ENCODE assay signal across 18 cellular contexts in the genomic region with DNA sequence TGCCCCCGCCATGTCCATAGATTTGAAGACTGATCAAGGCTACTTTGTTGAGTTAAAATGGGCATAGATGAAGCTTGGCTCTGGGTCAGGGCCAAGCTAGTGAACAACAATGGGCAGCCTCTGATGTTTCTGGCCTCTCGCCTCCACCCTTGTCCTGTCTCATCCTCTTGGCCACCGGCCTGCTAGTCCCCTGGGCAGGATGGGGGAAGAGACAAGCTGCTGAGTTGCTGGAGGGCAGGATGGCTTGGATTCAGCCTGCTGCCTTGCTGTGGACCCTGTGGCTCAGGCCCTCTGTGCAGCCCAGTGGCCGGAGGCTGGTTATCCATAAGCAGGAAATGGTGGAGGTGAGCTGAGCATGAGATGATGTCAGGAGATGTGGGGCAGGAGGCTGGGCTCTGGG.
DNase-seq lines count a peak whose midpoint lies in the region; ATAC-seq and TF ChIP-seq lines count a peak whose summit lies in the region.
"Had no signal": no experiment of that assay in that cellular context is flagged by ENCODE, and none has a peak within 500 bp of the region (broad histone marks: within the 10 kb centered on the region; RNA-seq: fewer than 3 reads in every experiment).

No MANE protein-coding gene starts in this region.

- ATAC-seq in natural killer cell treated with Interleukin-12 subunit alpha and Interleukin-12 subunit beta and Interleukin-15 and Interleukin-18, amount 100 ng/mL, for 72 hours = no peak
- ATAC-seq in natural killer cell (no peak), aorta (ENCODE audit: low FRiP score) (no peak), GM21717 (IDR thresholded peaks at IDR 0.05; ENCODE audit: unreplicated experiment) (no peak)
- ATAC-seq: activated CD8-positive, alpha-beta T cell treated with anti-CD3 and anti-CD28 coated beads, Interleukin-2, amount 10 ng/mL, durations not matched to agents 7 days and 5 days; left colon; stimulated activated naive CD8-positive, alpha-beta T cell treated with anti-CD3 and anti-CD28 coated beads, Interleukin-15, amount 100 ng/mL, for 72 hours had no signal

- H3K9me3 ChIP-seq in endodermal cell (ENCODE audit: control insufficient read depth, low read length) = no peaks in the 10 kb centered on the region
- H3K9me3 ChIP-seq in aorta (ENCODE audit: control insufficient read depth, low read length) = no peaks in the 10 kb centered on the region
- no peaks in the 10 kb centered on the region for H3K9me3 ChIP-seq in right atrium auricular region

- no peaks in the 10 kb centered on the region for H3K36me3 Mint-ChIP-seq in natural killer cell treated with Interleukin-12 subunit alpha and Interleukin-12 subunit beta and Interleukin-15 and Interleukin-18, amount 100 ng/mL, for 72 hours
- no peaks in the 10 kb centered on the region for H3K36me3 Mint-ChIP-seq in natural killer cell
- no peaks in the 10 kb centered on the region for H3K36me3 Mint-ChIP-seq in endodermal cell (ENCODE audit: low read depth)
- H3K36me3 Mint-ChIP-seq in nephron (ENCODE audit: low read depth) = no peaks in the 10 kb centered on the region
- H3K36me3 Mint-ChIP-seq: CD14-positive monocyte had no signal

- H3K4me1 Mint-ChIP-seq in natural killer cell treated with Interleukin-12 subunit alpha and Interleukin-12 subunit beta and Interleukin-15 and Interleukin-18, amount 100 ng/mL, for 72 hours (ENCODE audit: low read depth in 2 of 2) = no peaks in the 10 kb centered on the region
- no peaks in the 10 kb centered on the region for H3K4me1 Mint-ChIP-seq in natural killer cell
- H3K4me1 Mint-ChIP-seq in endodermal cell = peaks cover 18% of the 10 kb centered on the region
- peaks cover 57% of the 10 kb centered on the region for H3K4me1 Mint-ChIP-seq in nephron
- H3K4me1 Mint-ChIP-seq: CD14-positive monocyte; central memory CD8-positive, alpha-beta T cell; stimulated activated naive CD8-positive, alpha-beta T cell treated with anti-CD3 and anti-CD28 coated beads, Interleukin-15, amount 100 ng/mL, for 72 hours had no signal

- no peak overlapping the region for H3K27ac Mint-ChIP-seq in natural killer cell treated with Interleukin-12 subunit alpha and Interleukin-12 subunit beta and Interleukin-15 and Interleukin-18, amount 100 ng/mL, for 72 hours
- H3K27ac Mint-ChIP-seq in natural killer cell (no peak overlapping the region), endodermal cell (peak overlapping the region; percentile 68), nephron (peak overlapping the region in 2 of 3 experiments; percentile 76 to 88)
- H3K27ac Mint-ChIP-seq: activated CD8-positive, alpha-beta T cell treated with anti-CD3 and anti-CD28 coated beads, Interleukin-2, amount 10 ng/mL, durations not matched to agents 7 days and 5 days; T-helper 1 cell treated with Interleukin-12 subunit alpha and Interleukin-12 subunit beta and Interleukin-4 antibody, amounts not matched to agents 30 μg/mL and 1 μg/mL, for 36 hours had no signal

- H3K27me3 Mint-ChIP-seq in natural killer cell treated with Interleukin-12 subunit alpha and Interleukin-12 subunit beta and Interleukin-15 and Interleukin-18, amount 100 ng/mL, for 72 hours = no peaks in the 10 kb centered on the region
- H3K27me3 Mint-ChIP-seq in natural killer cell (ENCODE audit: low read depth in 2 of 2) (peaks cover 0 to under 1% of the 10 kb centered on the region in 2 donors), endodermal cell (ENCODE audit: insufficient read depth) (no peaks in the 10 kb centered on the region), nephron (ENCODE audit: low read depth) (peaks cover 14% of the 10 kb centered on the region)
- H3K27me3 Mint-ChIP-seq: stimulated activated naive CD8-positive, alpha-beta T cell treated with anti-CD3 and anti-CD28 coated beads, Interleukin-15, amount 100 ng/mL, for 72 hours had no signal

- H3K4me3 Mint-ChIP-seq in natural killer cell treated with Interleukin-12 subunit alpha and Interleukin-12 subunit beta and Interleukin-15 and Interleukin-18, amount 100 ng/mL, for 72 hours = no peak overlapping the region
- H3K4me3 Mint-ChIP-seq in natural killer cell = no peak overlapping the region
- no peak overlapping the region for H3K4me3 Mint-ChIP-seq in endodermal cell
- no peak overlapping the region for H3K4me3 Mint-ChIP-seq in nephron
- H3K4me3 Mint-ChIP-seq: activated CD8-positive, alpha-beta T cell treated with anti-CD3 and anti-CD28 coated beads, Interleukin-2, amount 10 ng/mL, durations not matched to agents 7 days and 5 days; CD14-positive monocyte; central memory CD8-positive, alpha-beta T cell; stimulated activated naive CD8-positive, alpha-beta T cell treated with anti-CD3 and anti-CD28 coated beads, Interleukin-15, amount 100 ng/mL, for 72 hours; T-helper 1 cell treated with Interleukin-12 subunit alpha and Interleukin-12 subunit beta and Interleukin-4 antibody, amounts not matched to agents 30 μg/mL and 1 μg/mL, for 36 hours had no signal

- no peaks in the 10 kb centered on the region for H3K27me3 ChIP-seq in endodermal cell (ENCODE audit: control insufficient read depth, insufficient read depth, low read length, poor library complexity, severe bottlenecking)
- H3K27me3 ChIP-seq in aorta (ENCODE audit: control insufficient read depth in 1 of 2, insufficient read depth in 2 of 2, low read length in 1 of 2) = no peaks in the 10 kb centered on the region
- H3K27me3 ChIP-seq in right atrium auricular region = no peaks in the 10 kb centered on the region

- H3K9me3 Mint-ChIP-seq in natural killer cell treated with Interleukin-12 subunit alpha and Interleukin-12 subunit beta and Interleukin-15 and Interleukin-18, amount 100 ng/mL, for 72 hours = no peaks in the 10 kb centered on the region
- H3K9me3 Mint-ChIP-seq in natural killer cell = no peaks in the 10 kb centered on the region
- no peaks in the 10 kb centered on the region for H3K9me3 Mint-ChIP-seq in endodermal cell
- H3K9me3 Mint-ChIP-seq in nephron = no peaks in the 10 kb centered on the region
- H3K9me3 Mint-ChIP-seq: CD14-positive monocyte; central memory CD8-positive, alpha-beta T cell; stimulated activated naive CD8-positive, alpha-beta T cell treated with anti-CD3 and anti-CD28 coated beads, Interleukin-15, amount 100 ng/mL, for 72 hours; T-helper 1 cell treated with Interleukin-12 subunit alpha and Interleukin-12 subunit beta and Interleukin-4 antibody, amounts not matched to agents 30 μg/mL and 1 μg/mL, for 36 hours had no signal

- H3K36me3 ChIP-seq in endodermal cell (ENCODE audit: control insufficient read depth, insufficient read depth, low read length) (no peaks in the 10 kb centered on the region), aorta (ENCODE audit: control insufficient read depth in 1 of 2, insufficient read depth in 2 of 2, low read length in 1 of 2) (no peaks in the 10 kb centered on the region), right atrium auricular region (no peaks in the 10 kb centered on the region)

- no peak overlapping the region for H3K9ac ChIP-seq in endodermal cell (ENCODE audit: extremely low read depth, low read length, poor library complexity, severe bottlenecking)

- H3K4me1 ChIP-seq in endodermal cell (ENCODE audit: control insufficient read depth, insufficient read depth, low read length) (no peaks in the 10 kb centered on the region), aorta (ENCODE audit: control insufficient read depth in 1 of 2, insufficient read depth in 2 of 2, low read length in 2 of 2) (no peaks in the 10 kb centered on the region), right atrium auricular region (peaks cover 0 to 9% of the 10 kb centered on the region in 2 donors)

- peak; percentile 55 for DNase-seq in natural killer cell treated with Interleukin-12 subunit alpha and Interleukin-12 subunit beta and Interleukin-15 and Interleukin-18, amount 100 ng/mL, for 72 hours (ENCODE audit: low spot score)
- DNase-seq in natural killer cell (no peak), endodermal cell (peak; percentile 54), aorta (peak; percentile 34 to 63), right atrium auricular region (ENCODE audit: low spot score) (no peak), NCI-H1436 treated with DMSO at 0.1 percent for 48 hours (lab: John Stamatoyannopoulos, UW) (no peak)
- DNase-seq: activated CD8-positive, alpha-beta T cell treated with anti-CD3 and anti-CD28 coated beads, Interleukin-2, amount 10 ng/mL, durations not matched to agents 7 days and 5 days; activated T-cell treated with anti-CD3 and anti-CD28 coated beads, Interleukin-2, amount 50 U/mL, for 48 hours; DMS 273 treated with DMSO at 0.1 percent for 48 hours; left colon; NCI-H1048; stimulated activated naive CD8-positive, alpha-beta T cell treated with anti-CD3 and anti-CD28 coated beads, Interleukin-15, amount 100 ng/mL, for 72 hours had no signal

- H3K27ac ChIP-seq in endodermal cell (ENCODE audit: low read depth, low read length) (peak overlapping the region; percentile 75), aorta (ENCODE audit: low read depth in 1 of 2, low read length in 2 of 2) (no peak overlapping the region), right atrium auricular region (no peak overlapping the region)
- H3K27ac ChIP-seq: RWPE1 had no signal

- 91% methylated on average over 4 of the region's 4 CpGs; no CpG with 5 or more reads in 1 of the 2 experiments for WGBS in endodermal cell (ENCODE audit: insufficient coverage in 1 of 2, insufficient read length in 1 of 2), 2 experiments
- WGBS in aorta, 2 donors = 87 to 95% methylated on average over 3 to 4 of the region's 4 CpGs

- intact Hi-C loops in natural killer cell (cut with micrococcal nuclease) (no loop called here), aorta (cut with DNase I) (loop anchor here in 1 of 2 donors (10.0 kb wide), 1 partner anchor 216 kb away; no protein-coding TSS in a partner anchor)

- TF ChIP-seq CTCF in natural killer cell (IDR thresholded peaks at IDR 0.05) = no peak
- no peak for TF ChIP-seq CTCF in endodermal cell (conservative IDR thresholded peaks at IDR 0.05)
- no peak for TF ChIP-seq CTCF in nephron (IDR thresholded peaks at IDR 0.05; ENCODE audit: unreplicated experiment in 3 of 3)
- TF ChIP-seq CTCF in right atrium auricular region (IDR thresholded peaks at IDR 0.05) = no peak

- no peak overlapping the region for H3K4me3 ChIP-seq in endodermal cell (ENCODE audit: low read length)
- no peak overlapping the region for H3K4me3 ChIP-seq in aorta (ENCODE audit: low read length in 2 of 2)
- H3K4me3 ChIP-seq in right atrium auricular region = no peak overlapping the region

Comparison
In these comparisons a context has a peak if more than half of its experiments do, and no peak if none do; other contexts are left out.
1. DNase-seq: peak in natural killer cell treated with Interleukin-12 subunit alpha and Interleukin-12 subunit beta and Interleukin-15 and Interleukin-18, amount 100 ng/mL, for 72 hours (single experiment), endodermal cell (single experiment) and aorta (2 of 2); none in natural killer cell (single experiment), right atrium auricular region (single experiment) and NCI-H1436 treated with DMSO at 0.1 percent for 48 hours (single experiment).
2. H3K27ac Mint-ChIP-seq: peak in endodermal cell (single experiment) and nephron (2 of 3); none in natural killer cell treated with Interleukin-12 subunit alpha and Interleukin-12 subunit beta and Interleukin-15 and Interleukin-18, amount 100 ng/mL, for 72 hours (0 of 2) and natural killer cell (0 of 2).